ENCODE assay signal across 28 cellular contexts in genomic region chr12:13713746-13714400, GRCh38.
DNase-seq lines count a peak whose midpoint lies in the region; ATAC-seq and TF ChIP-seq lines count a peak whose summit lies in the region.
"Had no signal": no experiment of that assay in that cellular context is flagged by ENCODE, and none has a peak within 500 bp of the region (broad histone marks: within the 10 kb centered on the region; RNA-seq: fewer than 3 reads in every experiment).

No MANE protein-coding gene starts in this region.

- H3K27ac Mint-ChIP-seq in WTC11 (no peak overlapping the region), nephron progenitor cell (peak overlapping the region; percentile 39)
- H3K27ac Mint-ChIP-seq: activated B cell treated with CpG ODN at 0.5 μM for 24 hours; activated CD4-positive, alpha-beta memory T cell treated with anti-CD3 and anti-CD28 coated beads for 36 hours; activated naive CD4-positive, alpha-beta T cell treated with anti-CD3 and anti-CD28 coated beads, Interleukin-2, amount 50 U/mL, for 24 hours; activated T-helper 17 cell treated with anti-CD3 and anti-CD28 coated beads, Interleukin-2, amount 50 U/mL, for 72 hours; CD14-positive monocyte; immature natural killer cell; naive thymus-derived CD4-positive, alpha-beta T cell had no signal

- H3K4me1 Mint-ChIP-seq in WTC11: peaks cover 8% of the 10 kb centered on the region
- peaks cover 6% of the 10 kb centered on the region for H3K4me1 Mint-ChIP-seq in nephron progenitor cell
- H3K4me1 Mint-ChIP-seq: activated B cell treated with CpG ODN at 0.5 μM for 24 hours; activated naive CD4-positive, alpha-beta T cell treated with anti-CD3 and anti-CD28 coated beads, Interleukin-2, amount 50 U/mL, for 24 hours; activated T-helper 17 cell treated with anti-CD3 and anti-CD28 coated beads, Interleukin-2, amount 50 U/mL, for 72 hours; CD14-positive monocyte; immature natural killer cell; naive thymus-derived CD4-positive, alpha-beta T cell had no signal

- in situ Hi-C loops in ACHN (cut with HindIII; ENCODE audit: low pct_ligation_motif_present, low pct_unique_long_range_greater_than_20kb, low sequenced_read_pairs): no loop called here

- no peaks in the 10 kb centered on the region for H3K9me3 Mint-ChIP-seq in WTC11
- H3K9me3 Mint-ChIP-seq in nephron progenitor cell: no peaks in the 10 kb centered on the region
- H3K9me3 Mint-ChIP-seq: activated B cell treated with CpG ODN at 0.5 μM for 24 hours; activated CD4-positive, alpha-beta memory T cell treated with anti-CD3 and anti-CD28 coated beads for 36 hours; activated naive CD4-positive, alpha-beta T cell treated with anti-CD3 and anti-CD28 coated beads, Interleukin-2, amount 50 U/mL, for 24 hours; activated T-helper 17 cell treated with anti-CD3 and anti-CD28 coated beads, Interleukin-2, amount 50 U/mL, for 72 hours; CD14-positive monocyte had no signal

- POLR2A ChIA-PET in WTC11 (lab: Charles Lee): interaction anchor here (1.3 kb wide), 1 partner anchor 14 kb away, joined by 4 read pairs; no protein-coding TSS in a partner anchor

- TF ChIP-seq CTCF in WTC11 (IDR thresholded peaks at IDR 0.05) (no peak), nephron progenitor cell (IDR thresholded peaks at IDR 0.05) (no peak)

- peaks cover 8% of the 10 kb centered on the region for H3K27me3 Mint-ChIP-seq in WTC11 (ENCODE audit: low read depth)
- peaks cover 3% of the 10 kb centered on the region for H3K27me3 Mint-ChIP-seq in nephron progenitor cell (ENCODE audit: low read depth, poor library complexity)
- H3K27me3 Mint-ChIP-seq: activated CD4-positive, alpha-beta memory T cell treated with anti-CD3 and anti-CD28 coated beads for 36 hours; activated naive CD4-positive, alpha-beta T cell treated with anti-CD3 and anti-CD28 coated beads, Interleukin-2, amount 50 U/mL, for 24 hours had no signal

- CTCF ChIA-PET in WTC11 (lab: Charles Lee): interaction anchor here (1.6 kb wide), 1 partner anchor 268 kb away, joined by 8 read pairs; no protein-coding TSS in a partner anchor

- ATAC-seq in WTC11: peak; percentile 53; the same call in 1 of the 2 replicates
- no peak for ATAC-seq in HG03457 (IDR thresholded peaks at IDR 0.05; ENCODE audit: unreplicated experiment)
- no peak for ATAC-seq in HG03196 (IDR thresholded peaks at IDR 0.05; ENCODE audit: unreplicated experiment)
- ATAC-seq: activated T-helper 17 cell treated with anti-CD3 and anti-CD28 coated beads, Interleukin-2, amount 50 U/mL, for 72 hours; esophagus mucosa; left lung; naive thymus-derived CD4-positive, alpha-beta T cell; pancreas; right cardiac atrium had no signal

- H3K4me3 Mint-ChIP-seq in WTC11 (no peak overlapping the region), nephron progenitor cell (no peak overlapping the region)
- H3K4me3 Mint-ChIP-seq: activated B cell treated with CpG ODN at 0.5 μM for 24 hours; activated CD4-positive, alpha-beta memory T cell treated with anti-CD3 and anti-CD28 coated beads for 36 hours; activated naive CD4-positive, alpha-beta T cell treated with anti-CD3 and anti-CD28 coated beads, Interleukin-2, amount 50 U/mL, for 24 hours; activated T-helper 17 cell treated with anti-CD3 and anti-CD28 coated beads, Interleukin-2, amount 50 U/mL, for 72 hours; CD14-positive monocyte; immature natural killer cell; naive thymus-derived CD4-positive, alpha-beta T cell had no signal

- DNase-seq in ACHN (peak; percentile 10), DMS79 treated with DMSO at 0.1 percent for 48 hours (lab: John Stamatoyannopoulos, UW) (peak; percentile 28), WTC11 (ENCODE audit: low spot score) (no peak), nephron progenitor cell (no peak), NCI-H2196 (lab: John Stamatoyannopoulos, UW; ENCODE audit: unreplicated experiment) (no peak), HuH-7 (ENCODE audit: low spot score) (no peak)
- DNase-seq: activated B cell treated with CpG ODN at 0.5 μM for 24 hours; activated CD4-positive, alpha-beta memory T cell treated with anti-CD3 and anti-CD28 coated beads for 36 hours; activated CD8-positive, alpha-beta memory T cell treated with anti-CD3 and anti-CD28 coated beads, Interleukin-2, amount 50 U/mL, for 48 hours; cortex of kidney; foreskin melanocyte; HCEC 1CT; immature natural killer cell; left lung; naive thymus-derived CD4-positive, alpha-beta T cell; NCI-H1105; NCI-H2029 treated with DMSO at 0.1 percent for 48 hours; pancreas; right cardiac atrium; stimulated activated CD4-positive, alpha-beta T cell treated with anti-CD3 and anti-CD28 coated beads, Interleukin-4, amount 100 ng/mL, for 4 hours; stimulated activated naive CD4-positive, alpha-beta T cell treated with Interleukin-2 at 50 U/mL for 16 hours; testis had no signal

- H3K36me3 Mint-ChIP-seq in WTC11: no peaks in the 10 kb centered on the region
- H3K36me3 Mint-ChIP-seq in nephron progenitor cell (ENCODE audit: low read depth): no peaks in the 10 kb centered on the region
- H3K36me3 Mint-ChIP-seq: activated CD4-positive, alpha-beta memory T cell treated with anti-CD3 and anti-CD28 coated beads for 36 hours; activated naive CD4-positive, alpha-beta T cell treated with anti-CD3 and anti-CD28 coated beads, Interleukin-2, amount 50 U/mL, for 24 hours; CD14-positive monocyte; immature natural killer cell; naive thymus-derived CD4-positive, alpha-beta T cell had no signal

TF ChIP-seq in WTC11, 78 proteins besides CTCF, POLR2A, EP300 and RAD21:
- TF ChIP-seq OVOL2 (CRISPR knock-in tag; IDR thresholded peaks at IDR 0.05; ENCODE audit: borderline replicate concordance) (no peak), GTF2I (CRISPR knock-in tag; conservative IDR thresholded peaks at IDR 0.05) (no peak), ETV6 (CRISPR knock-in tag; IDR thresholded peaks at IDR 0.05) (no peak), SP1 (CRISPR knock-in tag; conservative IDR thresholded peaks at IDR 0.05) (no peak), SOX15 (CRISPR knock-in tag; IDR thresholded peaks at IDR 0.05) (no peak), CDX4 (CRISPR knock-in tag; IDR thresholded peaks at IDR 0.05; ENCODE audit: borderline replicate concordance) (no peak), SMAD4 (CRISPR knock-in tag; IDR thresholded peaks at IDR 0.05) (no peak)
- TF ChIP-seq, protein P1, sequence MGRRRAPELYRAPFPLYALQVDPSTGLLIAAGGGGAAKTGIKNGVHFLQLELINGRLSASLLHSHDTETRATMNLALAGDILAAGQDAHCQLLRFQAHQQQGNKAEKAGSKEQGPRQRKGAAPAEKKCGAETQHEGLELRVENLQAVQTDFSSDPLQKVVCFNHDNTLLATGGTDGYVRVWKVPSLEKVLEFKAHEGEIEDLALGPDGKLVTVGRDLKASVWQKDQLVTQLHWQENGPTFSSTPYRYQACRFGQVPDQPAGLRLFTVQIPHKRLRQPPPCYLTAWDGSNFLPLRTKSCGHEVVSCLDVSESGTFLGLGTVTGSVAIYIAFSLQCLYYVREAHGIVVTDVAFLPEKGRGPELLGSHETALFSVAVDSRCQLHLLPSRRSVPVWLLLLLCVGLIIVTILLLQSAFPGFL (CRISPR knock-in tag; IDR thresholded peaks at IDR 0.05; ENCODE audit: borderline replicate concordance): no peak

Comparison
In these comparisons a context has a peak if more than half of its experiments do, and no peak if none do; other contexts are left out.
1. DNase-seq: peak in ACHN (single experiment) and DMS79 treated with DMSO at 0.1 percent for 48 hours (single experiment); none in WTC11 (single experiment), nephron progenitor cell (single experiment), NCI-H2196 (single experiment) and HuH-7 (single experiment).